19 cellular contexts compared by ENCODE assay signal in the genomic region with DNA sequence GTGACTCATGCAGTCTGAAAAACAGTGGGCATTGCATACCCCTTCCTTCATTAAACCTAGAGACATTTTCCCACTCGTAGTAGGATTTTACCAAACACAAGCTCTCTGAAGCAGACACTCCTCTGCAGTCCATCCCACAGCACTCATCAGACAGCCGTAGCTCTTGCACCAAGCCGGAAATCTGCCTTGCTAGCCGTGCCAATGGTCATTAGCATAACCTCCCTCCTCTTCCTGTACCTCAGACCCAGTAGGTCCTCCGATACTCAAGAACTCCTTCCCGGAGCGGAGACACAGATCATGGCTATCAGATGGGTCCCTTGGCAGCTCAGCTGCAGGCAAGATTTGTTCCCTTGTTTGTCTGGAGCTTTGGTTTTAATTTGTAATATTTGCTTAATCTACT.
DNase-seq lines count a peak whose midpoint lies in the region; ATAC-seq and TF ChIP-seq lines count a peak whose summit lies in the region.
"Had no signal": no experiment of that assay in that cellular context is flagged by ENCODE, and none has a peak within 500 bp of the region (broad histone marks: within the 10 kb centered on the region; RNA-seq: fewer than 3 reads in every experiment).

No MANE protein-coding gene starts in this region.

- no peaks in the 10 kb centered on the region for H3F3A ChIP-seq in GM23338 (replicated peaks; ENCODE audit: low read depth)

- H3K9me3 Mint-ChIP-seq in GM23338 (no peaks in the 10 kb centered on the region), nephron (no peaks in the 10 kb centered on the region)
- H3K9me3 Mint-ChIP-seq in activated CD8-positive, alpha-beta T cell treated with anti-CD3 and anti-CD28 coated beads for 36 hours: no peaks in the 10 kb centered on the region

- peaks cover 9% of the 10 kb centered on the region for H3K4me1 Mint-ChIP-seq in GM23338
- H3K4me1 Mint-ChIP-seq in nephron: peaks cover 21% of the 10 kb centered on the region
- H3K4me1 Mint-ChIP-seq in activated CD8-positive, alpha-beta T cell treated with anti-CD3 and anti-CD28 coated beads for 36 hours (ENCODE audit: low read depth): no peaks in the 10 kb centered on the region
- H3K4me1 Mint-ChIP-seq: CD8-positive, alpha-beta memory T cell had no signal

- CTCF ChIA-PET in activated CD8-positive, alpha-beta T cell treated with anti-CD3 and anti-CD28 coated beads for 36 hours (lab: Charles Lee): no interaction called here

- H3K4me1 ChIP-seq in GM23338 (ENCODE audit: insufficient read depth) (peaks cover 9% of the 10 kb centered on the region; the same call in 1 of the 2 replicates), left ventricle myocardium inferior (peaks cover 12% of the 10 kb centered on the region)

- no peaks in the 10 kb centered on the region for H3K36me3 Mint-ChIP-seq in GM23338 (ENCODE audit: low read depth)
- no peaks in the 10 kb centered on the region for H3K36me3 Mint-ChIP-seq in nephron (ENCODE audit: low read depth)
- H3K36me3 Mint-ChIP-seq in activated CD8-positive, alpha-beta T cell treated with anti-CD3 and anti-CD28 coated beads for 36 hours (ENCODE audit: low read depth): no peaks in the 10 kb centered on the region
- H3K36me3 Mint-ChIP-seq: CD8-positive, alpha-beta memory T cell had no signal

- intact Hi-C loops in left ventricle myocardium inferior (cut with micrococcal nuclease): no loop called here
- intact Hi-C loops in activated CD8-positive, alpha-beta T cell treated with anti-CD3 and anti-CD28 coated beads for 36 hours (cut with micrococcal nuclease): no loop called here

- H3K4me3 ChIP-seq in GM23338: no peak overlapping the region
- peak overlapping the region; percentile 33 for H3K4me3 ChIP-seq in left ventricle myocardium inferior

- POLR2A ChIA-PET in activated CD8-positive, alpha-beta T cell treated with anti-CD3 and anti-CD28 coated beads for 36 hours (lab: Charles Lee): no interaction called here

- peak overlapping the region; percentile 61; the same call in 1 of the 2 replicates for H2AFZ ChIP-seq in GM23338

- no peak overlapping the region for H3K27ac ChIP-seq in GM23338 (ENCODE audit: low read depth)
- H3K27ac ChIP-seq in left ventricle myocardium inferior (replicated peaks): peak overlapping the region; percentile 23

- H3K4me3 Mint-ChIP-seq in GM23338 (no peak overlapping the region), nephron (peak overlapping the region in 2 of 3 experiments; percentile 4 to 14)
- H3K4me3 Mint-ChIP-seq in activated CD8-positive, alpha-beta T cell treated with anti-CD3 and anti-CD28 coated beads for 36 hours: no peak overlapping the region
- H3K4me3 Mint-ChIP-seq: CD8-positive, alpha-beta memory T cell had no signal

- no peak overlapping the region for H3K4me2 ChIP-seq in GM23338

- ATAC-seq in GM23338: peak; percentile 35; the same call in 2 of the 3 replicates
- ATAC-seq in activated CD8-positive, alpha-beta T cell treated with anti-CD3 and anti-CD28 coated beads for 36 hours: no peak
- no peak for ATAC-seq in GM21529 (IDR thresholded peaks at IDR 0.05; ENCODE audit: unreplicated experiment)

- no peaks in the 10 kb centered on the region for H3K36me3 ChIP-seq in GM23338 (ENCODE audit: insufficient read depth)
- no peaks in the 10 kb centered on the region for H3K36me3 ChIP-seq in left ventricle myocardium inferior

- H4K20me1 ChIP-seq in GM23338 (replicated peaks; ENCODE audit: insufficient read depth): no peaks in the 10 kb centered on the region

- DNase-seq in Daoy (ENCODE audit: low read depth) (peak; percentile 28), GM23338 (ENCODE audit: low spot score) (no peak), left ventricle myocardium inferior (no peak)
- no peak for DNase-seq in activated CD8-positive, alpha-beta T cell treated with anti-CD3 and anti-CD28 coated beads for 36 hours
- no peak for DNase-seq in effector CD4-positive, alpha-beta T cell
- DNase-seq: ACHN; C1 segment of cervical spinal cord; CD8-positive, alpha-beta memory T cell; DMS53; H7; KBM-7; MV-4-11; NCI-H1694 treated with DMSO at 0.1 percent for 48 hours; NCI-H2107; NCI-H526 treated with DMSO at 0.1 percent for 48 hours; NK-92 treated with Interleukin-12 subunit alpha and Interleukin-12 subunit beta, amount 100 ng/mL, for 24 hours; SHP77 treated with DMSO at 0.1 percent for 48 hours had no signal

- H3K27ac Mint-ChIP-seq in GM23338 (no peak overlapping the region), nephron (peak overlapping the region; percentile 2 to 38 (median 29))
- H3K27ac Mint-ChIP-seq in activated CD8-positive, alpha-beta T cell treated with anti-CD3 and anti-CD28 coated beads for 36 hours: no peak overlapping the region
- H3K27ac Mint-ChIP-seq: CD8-positive, alpha-beta memory T cell had no signal

- H3K27me3 Mint-ChIP-seq in GM23338 (ENCODE audit: insufficient read depth, low read depth, poor library complexity) (no peaks in the 10 kb centered on the region), nephron (ENCODE audit: low read depth) (peaks cover 5% of the 10 kb centered on the region)
- H3K27me3 Mint-ChIP-seq in activated CD8-positive, alpha-beta T cell treated with anti-CD3 and anti-CD28 coated beads for 36 hours: no peaks in the 10 kb centered on the region

- no peaks in the 10 kb centered on the region for H3K9me2 ChIP-seq in GM23338 (ENCODE audit: insufficient read depth)

- no peaks in the 10 kb centered on the region for H3K9me3 ChIP-seq in left ventricle myocardium inferior (replicated peaks)

- no peaks in the 10 kb centered on the region for H3K79me2 ChIP-seq in GM23338 (replicated peaks; ENCODE audit: insufficient read depth)

- no peak for TF ChIP-seq CTCF in GM23338 (conservative IDR thresholded peaks at IDR 0.05; ENCODE audit: low read depth in 2 of 2)
- no peak for TF ChIP-seq CTCF in left ventricle myocardium inferior (IDR thresholded peaks at IDR 0.05; ENCODE audit: borderline replicate concordance)
- TF ChIP-seq CTCF in nephron (IDR thresholded peaks at IDR 0.05; ENCODE audit: unreplicated experiment in 3 of 3): no peak
- TF ChIP-seq CTCF in activated CD8-positive, alpha-beta T cell treated with anti-CD3 and anti-CD28 coated beads for 36 hours (IDR thresholded peaks at IDR 0.05): no peak

- H3K27me3 ChIP-seq in GM23338 (ENCODE audit: insufficient read depth) (no peaks in the 10 kb centered on the region), left ventricle myocardium inferior (ENCODE audit: low read depth) (no peaks in the 10 kb centered on the region)

TF ChIP-seq in GM23338, 12 proteins besides CTCF, POLR2A, EP300 and RAD21:
- TF ChIP-seq EZH2 (IDR thresholded peaks at IDR 0.05; ENCODE audit: low read depth, unreplicated experiment) (no peak), STAT1 (IDR thresholded peaks at IDR 0.05; ENCODE audit: unreplicated experiment) (no peak), NANOG (IDR thresholded peaks at IDR 0.05; ENCODE audit: borderline replicate concordance) (no peak), ZNF331 (CRISPR knock-in tag; IDR thresholded peaks at IDR 0.05; ENCODE audit: low read depth) (no peak)
- TF ChIP-seq, protein P1, sequence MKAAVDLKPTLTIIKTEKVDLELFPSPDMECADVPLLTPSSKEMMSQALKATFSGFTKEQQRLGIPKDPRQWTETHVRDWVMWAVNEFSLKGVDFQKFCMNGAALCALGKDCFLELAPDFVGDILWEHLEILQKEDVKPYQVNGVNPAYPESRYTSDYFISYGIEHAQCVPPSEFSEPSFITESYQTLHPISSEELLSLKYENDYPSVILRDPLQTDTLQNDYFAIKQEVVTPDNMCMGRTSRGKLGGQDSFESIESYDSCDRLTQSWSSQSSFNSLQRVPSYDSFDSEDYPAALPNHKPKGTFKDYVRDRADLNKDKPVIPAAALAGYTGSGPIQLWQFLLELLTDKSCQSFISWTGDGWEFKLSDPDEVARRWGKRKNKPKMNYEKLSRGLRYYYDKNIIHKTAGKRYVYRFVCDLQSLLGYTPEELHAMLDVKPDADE (IDR thresholded peaks at IDR 0.05): no peak

Comparison
In these comparisons a context has a peak if more than half of its experiments do, and no peak if none do; other contexts are left out.
1. H3K27ac Mint-ChIP-seq: peak in nephron (3 of 3); none in GM23338 (single experiment) and activated CD8-positive, alpha-beta T cell treated with anti-CD3 and anti-CD28 coated beads for 36 hours (single experiment).
2. H3K4me3 Mint-ChIP-seq: peak in nephron (2 of 3); none in GM23338 (single experiment) and activated CD8-positive, alpha-beta T cell treated with anti-CD3 and anti-CD28 coated beads for 36 hours (single experiment).